Comparison of ENCODE assay signal across 1 cellular context in the genomic region with DNA sequence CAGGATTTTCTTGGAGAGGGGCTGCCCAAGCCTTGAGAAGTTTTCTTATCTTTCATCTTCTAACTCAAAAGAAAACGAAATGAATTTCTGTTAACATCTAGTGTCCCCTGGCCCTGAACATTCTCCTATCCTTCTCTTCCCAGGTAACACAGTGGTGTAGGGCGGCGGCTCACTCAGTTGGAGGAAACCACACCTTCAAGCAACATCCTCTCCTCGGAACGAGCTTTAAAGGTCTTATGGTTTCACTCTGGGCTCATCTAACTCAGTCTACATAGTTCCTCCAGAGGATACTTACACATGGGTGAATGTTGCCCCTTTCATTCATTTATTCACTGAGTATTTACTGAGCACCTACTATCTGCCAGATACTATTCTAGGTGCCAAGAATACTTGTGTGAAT.
TF ChIP-seq lines count a peak whose summit lies in the region.

No MANE protein-coding gene starts in this region.

TF ChIP-seq in HEK293T, 16 proteins besides CTCF, POLR2A, EP300 and RAD21 (continued from another document):
- no peak for TF ChIP-seq FOXM1 (IDR thresholded peaks at IDR 0.05; ENCODE audit: borderline replicate concordance)
- no peak for TF ChIP-seq BHLHE40 (IDR thresholded peaks at IDR 0.05; ENCODE audit: borderline replicate concordance)
- no peak for TF ChIP-seq TARDBP (IDR thresholded peaks at IDR 0.05)
- TF ChIP-seq ELF4 (IDR thresholded peaks at IDR 0.05): no peak
- TF ChIP-seq FOXA1 (IDR thresholded peaks at IDR 0.05): no peak
- no peak for TF ChIP-seq LEF1 (IDR thresholded peaks at IDR 0.05; ENCODE audit: borderline replicate concordance)
- TF ChIP-seq NFRKB (IDR thresholded peaks at IDR 0.05): no peak
- TF ChIP-seq, protein P1, sequence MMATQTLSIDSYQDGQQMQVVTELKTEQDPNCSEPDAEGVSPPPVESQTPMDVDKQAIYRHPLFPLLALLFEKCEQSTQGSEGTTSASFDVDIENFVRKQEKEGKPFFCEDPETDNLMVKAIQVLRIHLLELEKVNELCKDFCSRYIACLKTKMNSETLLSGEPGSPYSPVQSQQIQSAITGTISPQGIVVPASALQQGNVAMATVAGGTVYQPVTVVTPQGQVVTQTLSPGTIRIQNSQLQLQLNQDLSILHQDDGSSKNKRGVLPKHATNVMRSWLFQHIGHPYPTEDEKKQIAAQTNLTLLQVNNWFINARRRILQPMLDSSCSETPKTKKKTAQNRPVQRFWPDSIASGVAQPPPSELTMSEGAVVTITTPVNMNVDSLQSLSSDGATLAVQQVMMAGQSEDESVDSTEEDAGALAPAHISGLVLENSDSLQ (IDR thresholded peaks at IDR 0.05): no peak
- TF ChIP-seq FOXK2 (IDR thresholded peaks at IDR 0.05): no peak
- no peak for TF ChIP-seq ZNF384 (IDR thresholded peaks at IDR 0.05)
